In genomic region chr6:3258201-3258600, GRCh38 we compare ENCODE assay signal across 8 cellular contexts. TPM values are rescaled to one million over a fixed set of nuclear protein-coding genes. Genes with fewer than 3 reads are reported as not detected.
DNase-seq lines count a peak whose midpoint lies in the region; ATAC-seq and TF ChIP-seq lines count a peak whose summit lies in the region.

No MANE protein-coding gene starts in this region.

- H3K9me2 ChIP-seq in SU-DHL-6 (replicated peaks; ENCODE audit: insufficient read depth, low read length), result no peaks in the 10 kb centered on the region

- peaks cover 4% of the 10 kb centered on the region for H3K4me1 ChIP-seq in fibroblast of lung (ENCODE audit: control insufficient read depth, extremely low read depth, insufficient read depth, low read length)
- peaks cover 33% of the 10 kb centered on the region for H3K4me1 ChIP-seq in psoas muscle

- H4K20me1 ChIP-seq in SU-DHL-6 (ENCODE audit: low read depth, low read length), result peaks cover 4% of the 10 kb centered on the region; the same call in 1 of the 2 replicates
- no peaks in the 10 kb centered on the region for H4K20me1 ChIP-seq in fibroblast of lung (ENCODE audit: control insufficient read depth, extremely low read depth, insufficient read depth, low read length)

- H2AFZ ChIP-seq in SU-DHL-6 (ENCODE audit: low read depth, low read length, severe bottlenecking) (peak overlapping the region; percentile 61), fibroblast of lung (ENCODE audit: low read length) (peak overlapping the region; percentile 73)

- H3K36me3 ChIP-seq in GM06990 (ENCODE audit: control insufficient read depth, insufficient read depth, low read length), result peaks cover 3% of the 10 kb centered on the region; the same call in 1 of the 2 replicates
- H3K36me3 ChIP-seq in SU-DHL-6 (ENCODE audit: low read length), result no peaks in the 10 kb centered on the region
- no peaks in the 10 kb centered on the region for H3K36me3 ChIP-seq in fibroblast of lung (ENCODE audit: control insufficient read depth, insufficient read depth, low read length)
- H3K36me3 ChIP-seq in psoas muscle (ENCODE audit: insufficient read depth in 1 of 2, low read depth in 1 of 2), result no peaks in the 10 kb centered on the region

- no peak for DNase-seq in GM06990 (ENCODE audit: extremely low read depth, insufficient read length)
- no peak for DNase-seq in fibroblast of lung (ENCODE audit: low read depth in 2 of 2)
- DNase-seq in psoas muscle, result no peak
- DNase-seq in HCEC 1CT, result no peak
- DNase-seq in NCI-H2107 (lab: John Stamatoyannopoulos, UW), result no peak
- DNase-seq in COLO668 (lab: John Stamatoyannopoulos, UW; ENCODE audit: unreplicated experiment), result no peak

- H3K79me2 ChIP-seq in SU-DHL-6 (ENCODE audit: insufficient read depth, low read length) (peaks cover 44% of the 10 kb centered on the region), fibroblast of lung (ENCODE audit: control insufficient read depth, insufficient read depth, low read length) (peaks cover 35% of the 10 kb centered on the region)

- no peaks in the 10 kb centered on the region for H3K9me3 ChIP-seq in SU-DHL-6 (ENCODE audit: insufficient read depth, low read length)
- no peaks in the 10 kb centered on the region for H3K9me3 ChIP-seq in fibroblast of lung (ENCODE audit: control insufficient read depth, insufficient read depth, low read depth, low read length)
- H3K9me3 ChIP-seq in psoas muscle, result no peaks in the 10 kb centered on the region

- WGBS in psoas muscle, 3 donors, result 38 to 60% (median 42%) methylated on average over 12 of the region's 12 CpGs

- no peak for ATAC-seq in psoas muscle
- ATAC-seq in HG03108 (IDR thresholded peaks at IDR 0.05; ENCODE audit: unreplicated experiment), result no peak

- H3K4me2 ChIP-seq in SU-DHL-6 (ENCODE audit: low read depth, low read length, poor library complexity, severe bottlenecking) (peak overlapping the region; percentile 57), fibroblast of lung (ENCODE audit: extremely low read depth, insufficient read depth, low read length) (peak overlapping the region; percentile 85)

- H3K4me3 ChIP-seq in GM06990 (replicated peaks; ENCODE audit: low read depth, low read length) (peak overlapping the region; percentile 88), SU-DHL-6 (ENCODE audit: insufficient read depth, low read length, poor library complexity, severe bottlenecking) (peak overlapping the region; percentile 81), fibroblast of lung (replicated peaks in 1 of 4; ENCODE audit: control extremely low read depth in 1 of 4, insufficient read depth in 1 of 4, low read depth in 3 of 4, low read length in 4 of 4) (peak overlapping the region; percentile 32 to 94 (median 60)), psoas muscle (peak overlapping the region; percentile 93)

- H3K27ac ChIP-seq in SU-DHL-6 (ENCODE audit: low read depth, low read length) (no peak overlapping the region), fibroblast of lung (ENCODE audit: insufficient read depth, low read length) (no peak overlapping the region), psoas muscle (peak overlapping the region; percentile 93)

- H3K27me3 ChIP-seq in GM06990 (replicated peaks; ENCODE audit: control insufficient read depth, insufficient read depth, low read length), result no peaks in the 10 kb centered on the region
- no peaks in the 10 kb centered on the region for H3K27me3 ChIP-seq in SU-DHL-6 (ENCODE audit: low read length)
- H3K27me3 ChIP-seq in fibroblast of lung (ENCODE audit: control insufficient read depth, insufficient read depth, low read length), result peaks cover 14% of the 10 kb centered on the region
- no peaks in the 10 kb centered on the region for H3K27me3 ChIP-seq in psoas muscle (ENCODE audit: insufficient read depth in 3 of 3, low read length in 2 of 3)

- H3F3A ChIP-seq in SU-DHL-6 (ENCODE audit: insufficient read depth), result no peaks in the 10 kb centered on the region

- intact Hi-C loops in psoas muscle (cut with DNase I), result no loop called here

- H3K9ac ChIP-seq in SU-DHL-6 (ENCODE audit: low read length), result peak overlapping the region; percentile 82; the same call in 1 of the 2 replicates
- no peak overlapping the region for H3K9ac ChIP-seq in fibroblast of lung (ENCODE audit: insufficient read depth, low read length)

- TF ChIP-seq CTCF in GM06990 (IDR thresholded peaks at IDR 0.05; ENCODE audit: insufficient read depth, low read length, poor library complexity, severe bottlenecking) (no peak), SU-DHL-6 (IDR thresholded peaks at IDR 0.05; ENCODE audit: insufficient read depth, low read length, poor library complexity, severe bottlenecking) (no peak), fibroblast of lung (conservative IDR thresholded peaks at IDR 0.05 in 1 of 2, IDR thresholded peaks at IDR 0.05 in 1 of 2; ENCODE audit: low read depth in 1 of 2, low read length in 2 of 2) (no peak), psoas muscle (IDR thresholded peaks at IDR 0.05) (no peak)

RNA-seq across cellular contexts. Expression of gene PSMG4, which starts 0.5 kb away (rescaled TPM):
- 24.4 and 34.2 TPM in 2 replicates for total RNA-seq in fibroblast of lung
- 12.5 and 17.5 TPM in 2 replicates for polyA plus RNA-seq in fibroblast of lung
- polyA plus RNA-seq in fibroblast of lung (2012), result 22.5 and 34.9 TPM in 2 replicates
- 7.3 and 21.7 TPM in 2 replicates for polyA minus RNA-seq in fibroblast of lung (ENCODE audit: low replicate concordance)
- total RNA-seq in psoas muscle, result 10 to 100 TPM; 19.7 to 26.8 (median 22.0) TPM
- 10 to 100 TPM; 18.6 to 31.3 (median 26.2) TPM for polyA plus RNA-seq in psoas muscle

RNA-seq across cellular contexts. Expression of gene TUBB2B, which starts 30.7 kb away (rescaled TPM):
- 3.8 and 5.1 TPM in 2 replicates for total RNA-seq in fibroblast of lung
- polyA plus RNA-seq in fibroblast of lung, result 3.4 and 5.2 TPM in 2 replicates
- polyA plus RNA-seq in fibroblast of lung (2012), result 4.4 and 5.9 TPM in 2 replicates
- 9.3 and 12.1 TPM in 2 replicates for polyA minus RNA-seq in fibroblast of lung (ENCODE audit: low replicate concordance)
- 1 to 10 TPM; 1.1 to 4.4 (median 3.1) TPM for total RNA-seq in psoas muscle
- 1 to 10 TPM; 3.3 to 5.7 (median 3.4) TPM for polyA plus RNA-seq in psoas muscle
